Comparison of ENCODE assay signal across 13 cellular contexts in the genomic region with DNA sequence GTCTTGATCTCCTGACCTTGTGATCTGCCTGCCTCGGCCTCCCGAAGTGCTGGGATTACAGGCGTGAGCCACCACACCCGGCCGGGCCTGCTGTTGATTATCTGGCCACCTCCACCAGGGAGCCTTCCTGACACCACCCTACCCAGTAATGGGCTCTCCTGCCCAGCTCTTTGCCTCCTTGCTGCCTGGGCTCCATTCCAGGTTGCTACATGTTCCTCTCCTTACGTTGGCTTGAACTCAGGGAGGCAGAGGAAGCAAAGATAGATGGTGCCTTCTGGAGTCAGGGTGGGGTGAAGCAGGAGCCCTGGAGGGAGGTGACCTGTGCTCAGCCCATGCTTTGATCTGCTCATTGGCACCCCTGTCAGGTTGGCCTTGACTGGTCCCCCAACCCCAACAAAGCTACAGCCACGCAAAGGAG. TPM values are rescaled to one million over a fixed set of nuclear protein-coding genes. Genes with fewer than 3 reads are reported as not detected.
DNase-seq lines count a peak whose midpoint lies in the region; ATAC-seq, FAIRE-seq and TF ChIP-seq lines count a peak whose summit lies in the region.
"Had no signal": no experiment of that assay in that cellular context is flagged by ENCODE, and none has a peak within 500 bp of the region (broad histone marks: within the 10 kb centered on the region; RNA-seq: fewer than 3 reads in every experiment).

No MANE protein-coding gene starts in this region.

- H3K9me3 ChIP-seq in MG63 (no peaks in the 10 kb centered on the region), spleen (no peaks in the 10 kb centered on the region), Karpas-422 (ENCODE audit: low read length) (no peaks in the 10 kb centered on the region)
- H3K9me3 ChIP-seq: Caco-2, right lobe of liver had no signal

- H3K27me3 Mint-ChIP-seq in endothelial cell (ENCODE audit: unreplicated experiment) = peaks cover 3% of the 10 kb centered on the region

- H3K4me3 ChIP-seq in MG63 (no peak overlapping the region), spleen (no peak overlapping the region), Karpas-422 (ENCODE audit: low read length) (no peak overlapping the region)
- H3K4me3 ChIP-seq: right lobe of liver had no signal

- H3K4me2 ChIP-seq in Karpas-422 (ENCODE audit: low read depth, low read length, poor library complexity, severe bottlenecking) = no peak overlapping the region

- H3K9me2 ChIP-seq in Karpas-422 (replicated peaks; ENCODE audit: insufficient read depth, low read length) = no peaks in the 10 kb centered on the region

- intact Hi-C loops in Right ventricle myocardium superior (cut with DNase I) (no loop called here), Right ventricle myocardium inferior (cut with DNase I) (no loop called here), spleen (cut with DNase I; ENCODE audit: low total_unique reads) (no loop called here)

- WGBS in spleen, 5 donors = 62 to 88% (median 65%) methylated on average over 4 to 7 of the region's 7 CpGs

- H3K27ac ChIP-seq in spleen (peak overlapping the region in 3 of 8 donors; percentile 15 to 85 (median 77)), Karpas-422 (ENCODE audit: low read length) (no peak overlapping the region)
- H3K27ac ChIP-seq: right lobe of liver had no signal

- no peak for TF ChIP-seq POLR2A in spleen (IDR thresholded peaks at IDR 0.05)

- no peaks in the 10 kb centered on the region for H3K27me3 ChIP-seq in MG63
- no peaks in the 10 kb centered on the region for H3K27me3 ChIP-seq in spleen (replicated peaks in 1 of 7)
- H3K27me3 ChIP-seq in Karpas-422 (ENCODE audit: low read length) = no peaks in the 10 kb centered on the region
- H3K27me3 ChIP-seq: right lobe of liver had no signal

- no peaks in the 10 kb centered on the region for H3K79me2 ChIP-seq in Karpas-422 (ENCODE audit: low read length)

- H3K4me1 ChIP-seq in spleen (peaks cover 5 to 59% (median 44%) of the 10 kb centered on the region in 6 donors), Karpas-422 (ENCODE audit: low read length) (no peaks in the 10 kb centered on the region)
- H3K4me1 ChIP-seq: Caco-2 had no signal

- peaks cover 44% of the 10 kb centered on the region for H3K36me3 ChIP-seq in MG63
- H3K36me3 ChIP-seq in spleen = peaks cover 0 to 52% (median 42%) of the 10 kb centered on the region in 6 donors
- no peaks in the 10 kb centered on the region for H3K36me3 ChIP-seq in Karpas-422 (ENCODE audit: insufficient read depth, low read length)

- TF ChIP-seq CTCF in endothelial cell (IDR thresholded peaks at IDR 0.05; ENCODE audit: unreplicated experiment) = no peak
- no peak for TF ChIP-seq CTCF in spleen (IDR thresholded peaks at IDR 0.05 in 8 of 11, conservative IDR thresholded peaks at IDR 0.05 in 3 of 11)

- no peak overlapping the region for H3K4me3 Mint-ChIP-seq in endothelial cell (ENCODE audit: unreplicated experiment)

- no peak for ATAC-seq in Right ventricle myocardium superior (ENCODE audit: poor library complexity)
- no peak for ATAC-seq in Right ventricle myocardium inferior
- ATAC-seq: right lobe of liver had no signal

- peak overlapping the region; percentile 18 for H3K27ac Mint-ChIP-seq in endothelial cell (ENCODE audit: unreplicated experiment)

- peak; percentile 39 for DNase-seq in Right ventricle myocardium superior
- no peak for DNase-seq in Right ventricle myocardium inferior (ENCODE audit: missing footprints)
- DNase-seq in MG63 = peak; percentile 49
- DNase-seq in endothelial cell (ENCODE audit: low spot score) = no peak
- peak; percentile 51 for DNase-seq in spleen
- DNase-seq in epidermal melanocyte (ENCODE audit: insufficient read length, low spot score) = no peak
- no peak for DNase-seq in Karpas-422
- DNase-seq in HTR-8/SVneo (ENCODE audit: insufficient read length, low spot score) = no peak
- DNase-seq: NCI-H526 had no signal

- H3K9me3 Mint-ChIP-seq in endothelial cell (ENCODE audit: unreplicated experiment) = no peaks in the 10 kb centered on the region

- peaks cover 4% of the 10 kb centered on the region for H3K4me1 Mint-ChIP-seq in endothelial cell (ENCODE audit: unreplicated experiment)

- no peaks in the 10 kb centered on the region for H4K20me1 ChIP-seq in Karpas-422 (ENCODE audit: insufficient read depth, low read depth, low read length)

- H3K9ac ChIP-seq in Karpas-422 (ENCODE audit: low read length) = no peak overlapping the region

- no peak for FAIRE-seq in HTR-8/SVneo (lab: Jason Lieb, UNC)
- FAIRE-seq: colon had no signal

- no peak overlapping the region for H2AFZ ChIP-seq in Karpas-422 (ENCODE audit: low read length)

- no peaks in the 10 kb centered on the region for H3K36me3 Mint-ChIP-seq in endothelial cell (ENCODE audit: low read depth, unreplicated experiment)

RNA-seq across cellular contexts. Expression of gene FLNA, which starts 26.3 kb away (rescaled TPM):
- total RNA-seq in Right ventricle myocardium superior (216 TPM), Right ventricle myocardium inferior (253 TPM), endothelial cell (ENCODE audit: unreplicated experiment) (1,022 TPM), spleen (1,000 to 10,000 TPM in 1 of 7 donors, 100 to 1,000 TPM in 6; 401 to 1,447 (median 668) TPM)
- 1,037 and 1,563 TPM in 2 replicates for total RNA-seq in MG63 (2014; rRNA removed; shearing (Covaris generic); ENCODE audit: low replicate concordance)
- polyA plus RNA-seq in spleen = 100 to 1,000 TPM; 259 to 548 (median 322) TPM
- 46.3 and 89.6 TPM in 2 replicates for total RNA-seq in Karpas-422 (2014; rRNA removed; shearing (Covaris generic); ENCODE audit: low replicate concordance)

RNA-seq across cellular contexts. Expression of gene EMD, which starts 31.0 kb away (rescaled TPM):
- total RNA-seq in Right ventricle myocardium superior = 49.2 TPM
- 51.1 TPM for total RNA-seq in Right ventricle myocardium inferior
- 48.7 and 62.4 TPM in 2 replicates for total RNA-seq in MG63 (2014; rRNA removed; shearing (Covaris generic); ENCODE audit: low replicate concordance)
- total RNA-seq in endothelial cell (ENCODE audit: unreplicated experiment) = 44.7 TPM
- total RNA-seq in spleen = 10 to 100 TPM; 29.8 to 56.3 (median 49.9) TPM
- polyA plus RNA-seq in spleen = 10 to 100 TPM; 77.8 to 83.1 (median 78.9) TPM
- 19.5 and 20.7 TPM in 2 replicates for total RNA-seq in Karpas-422 (2014; rRNA removed; shearing (Covaris generic); ENCODE audit: low replicate concordance)

RNA-seq across cellular contexts. Expression of gene RPL10, which starts 50.1 kb away (rescaled TPM):
- total RNA-seq in Right ventricle myocardium superior (2,020 TPM), Right ventricle myocardium inferior (2,181 TPM), endothelial cell (ENCODE audit: unreplicated experiment) (3,704 TPM), spleen (1,000 to 10,000 TPM; 2,711 to 4,089 (median 3,238) TPM)
- 2,393 and 3,736 TPM in 2 replicates for total RNA-seq in MG63 (2014; rRNA removed; shearing (Covaris generic); ENCODE audit: low replicate concordance)
- 1,000 to 10,000 TPM; 6,919 to 9,324 (median 8,870) TPM for polyA plus RNA-seq in spleen
- 4,110 and 4,432 TPM in 2 replicates for total RNA-seq in Karpas-422 (2014; rRNA removed; shearing (Covaris generic); ENCODE audit: low replicate concordance)

RNA-seq across cellular contexts. Expression of gene TKTL1, which starts 52.5 kb away (rescaled TPM):
- total RNA-seq in Right ventricle myocardium superior (14.0 TPM), Right ventricle myocardium inferior (13.0 TPM), endothelial cell (ENCODE audit: unreplicated experiment) (7.1 TPM), spleen (1 to 10 TPM in 3 of 7 donors, under 1 TPM in 3, not detected in 1; 0.42 to 3.7 (median 1.2) TPM)
- not detected in 2 replicates for total RNA-seq in MG63 (2014; rRNA removed; shearing (Covaris generic); ENCODE audit: low replicate concordance)
- polyA plus RNA-seq in spleen = under 1 TPM; 0.13 to 0.57 (median 0.24) TPM
- not detected in 2 replicates for total RNA-seq in Karpas-422 (2014; rRNA removed; shearing (Covaris generic); ENCODE audit: low replicate concordance)
- total RNA-seq: Caco-2, glomerular endothelial cell had no signal

RNA-seq across cellular contexts. Expression of gene TEX28, which starts 53.2 kb away (rescaled TPM):
- total RNA-seq in Right ventricle myocardium superior = not detected
- total RNA-seq in Right ventricle myocardium inferior = not detected
- not detected in 2 replicates for total RNA-seq in MG63 (2014; rRNA removed; shearing (Covaris generic); ENCODE audit: low replicate concordance)
- total RNA-seq in endothelial cell (ENCODE audit: unreplicated experiment) = not detected
- total RNA-seq in spleen = not detected
- polyA plus RNA-seq in spleen = not detected
- not detected in 2 replicates for total RNA-seq in Karpas-422 (2014; rRNA removed; shearing (Covaris generic); ENCODE audit: low replicate concordance)
- total RNA-seq: Caco-2, glomerular endothelial cell, right lobe of liver had no signal

Comparison
In these comparisons a context has a peak if more than half of its experiments do, and no peak if none do; other contexts are left out.
1. DNase-seq: peak in Right ventricle myocardium superior (single experiment), MG63 (single experiment) and spleen (single experiment); none in Right ventricle myocardium inferior (single experiment), endothelial cell (single experiment), epidermal melanocyte (single experiment), Karpas-422 (single experiment) and HTR-8/SVneo (single experiment).